Comparison of ENCODE assay signal across 12 cellular contexts in genomic region chr13:58434943-58435342, GRCh38.
DNase-seq lines count a peak whose midpoint lies in the region; ATAC-seq and TF ChIP-seq lines count a peak whose summit lies in the region.
"Had no signal": no experiment of that assay in that cellular context is flagged by ENCODE, and none has a peak within 500 bp of the region (broad histone marks: within the 10 kb centered on the region; RNA-seq: fewer than 3 reads in every experiment).

No MANE protein-coding gene starts in this region.

- no peaks in the 10 kb centered on the region for H3K79me2 ChIP-seq in GM23338 (replicated peaks; ENCODE audit: insufficient read depth)
- H3K79me2 ChIP-seq in OCI-LY3 (ENCODE audit: low read length) = no peaks in the 10 kb centered on the region

- H3K4me2 ChIP-seq in GM23338 = no peak overlapping the region
- no peak overlapping the region for H3K4me2 ChIP-seq in OCI-LY3 (ENCODE audit: low read length)

- H3K27ac Mint-ChIP-seq in GM23338 (no peak overlapping the region), neural crest cell (ENCODE audit: unreplicated experiment) (peak overlapping the region; percentile 89)
- H3K27ac Mint-ChIP-seq: B cell; CD4-positive, alpha-beta memory T cell had no signal

- H3K4me1 ChIP-seq in GM23338 (ENCODE audit: insufficient read depth) (no peaks in the 10 kb centered on the region), OCI-LY3 (ENCODE audit: low read length) (peaks cover 16% of the 10 kb centered on the region; the same call in 1 of the 2 replicates), esophagus squamous epithelium (no peaks in the 10 kb centered on the region)

- H3K27ac ChIP-seq in GM23338 (ENCODE audit: low read depth) = no peak overlapping the region
- no peak overlapping the region for H3K27ac ChIP-seq in OCI-LY3 (ENCODE audit: low read length)
- H3K27ac ChIP-seq in esophagus squamous epithelium = no peak overlapping the region

- H4K20me1 ChIP-seq in GM23338 (replicated peaks; ENCODE audit: insufficient read depth) = no peaks in the 10 kb centered on the region
- H4K20me1 ChIP-seq in OCI-LY3 (ENCODE audit: insufficient read depth, low read length) = no peaks in the 10 kb centered on the region

- H3K4me1 Mint-ChIP-seq in GM23338 (no peaks in the 10 kb centered on the region), neural crest cell (peaks cover 10% of the 10 kb centered on the region)
- H3K4me1 Mint-ChIP-seq: B cell; CD4-positive, alpha-beta memory T cell had no signal

- WGBS in esophagus squamous epithelium, 2 donors = 57 to 77% methylated on average over 4 of the region's 4 CpGs

- intact Hi-C loops in esophagus squamous epithelium (cut with DNase I) = no loop called here

- TF ChIP-seq CTCF in GM23338 (conservative IDR thresholded peaks at IDR 0.05; ENCODE audit: low read depth in 2 of 2) = no peak
- no peak for TF ChIP-seq CTCF in OCI-LY3 (IDR thresholded peaks at IDR 0.05; ENCODE audit: low read depth, low read length)
- no peak for TF ChIP-seq CTCF in neural crest cell (conservative IDR thresholded peaks at IDR 0.05)
- TF ChIP-seq CTCF in esophagus squamous epithelium (IDR thresholded peaks at IDR 0.05) = no peak

- no peak for TF ChIP-seq POLR2A in esophagus squamous epithelium (IDR thresholded peaks at IDR 0.05)

- H3K9me3 ChIP-seq in OCI-LY3 (ENCODE audit: insufficient read depth, low read length) = peaks cover 12% of the 10 kb centered on the region; the same call in 1 of the 2 replicates
- H3K9me3 ChIP-seq in esophagus squamous epithelium = no peaks in the 10 kb centered on the region

- H2AFZ ChIP-seq in GM23338 (peak overlapping the region; percentile 79), OCI-LY3 (ENCODE audit: low read depth, low read length) (peak overlapping the region; percentile 63)

- no peak overlapping the region for H3K4me3 Mint-ChIP-seq in GM23338
- no peak overlapping the region for H3K4me3 Mint-ChIP-seq in neural crest cell
- H3K4me3 Mint-ChIP-seq: B cell; CD4-positive, alpha-beta memory T cell had no signal

- H3K9me2 ChIP-seq in GM23338 (ENCODE audit: insufficient read depth) = no peaks in the 10 kb centered on the region

- H3K9me3 Mint-ChIP-seq in GM23338 (peaks cover 7% of the 10 kb centered on the region), neural crest cell (peaks cover 7% of the 10 kb centered on the region)

- H3K36me3 ChIP-seq in GM23338 (ENCODE audit: insufficient read depth) = no peaks in the 10 kb centered on the region; the same call in 1 of the 2 replicates
- H3K36me3 ChIP-seq in OCI-LY3 (replicated peaks; ENCODE audit: low read depth, low read length) = peaks cover 3% of the 10 kb centered on the region
- H3K36me3 ChIP-seq in esophagus squamous epithelium = no peaks in the 10 kb centered on the region

- DNase-seq in GM23338 (ENCODE audit: low spot score) = no peak
- peak; percentile 3 for DNase-seq in iPS-NIHi11 (ENCODE audit: low spot score)
- peak; percentile 3 for DNase-seq in neural crest cell (ENCODE audit: low read depth, low spot score)
- DNase-seq in NCI-H510A (lab: John Stamatoyannopoulos, UW) = no peak
- DNase-seq in esophagus squamous epithelium (lab: John Stamatoyannopoulos, UW) = no peak
- DNase-seq: C1 segment of cervical spinal cord; CD4-positive, alpha-beta memory T cell; DMS79 had no signal

- ATAC-seq in GM23338 = no peak; the same call in 2 of the 3 replicates
- ATAC-seq in GM19452 (IDR thresholded peaks at IDR 0.05; ENCODE audit: unreplicated experiment) = no peak
- ATAC-seq: HCT116 had no signal

- no peaks in the 10 kb centered on the region for H3K27me3 Mint-ChIP-seq in GM23338 (ENCODE audit: insufficient read depth, low read depth, poor library complexity)
- no peaks in the 10 kb centered on the region for H3K27me3 Mint-ChIP-seq in neural crest cell (ENCODE audit: low read depth)
- H3K27me3 Mint-ChIP-seq: B cell; CD4-positive, alpha-beta memory T cell had no signal

- H3K36me3 Mint-ChIP-seq in GM23338 (ENCODE audit: low read depth) = peaks cover 8% of the 10 kb centered on the region; the same call in 2 of the 3 replicates
- peaks cover 8% of the 10 kb centered on the region for H3K36me3 Mint-ChIP-seq in neural crest cell (ENCODE audit: low read depth)
- H3K36me3 Mint-ChIP-seq: CD4-positive, alpha-beta memory T cell had no signal

- H3K27me3 ChIP-seq in GM23338 (ENCODE audit: insufficient read depth) (no peaks in the 10 kb centered on the region), OCI-LY3 (ENCODE audit: low read depth, low read length) (no peaks in the 10 kb centered on the region), esophagus squamous epithelium (no peaks in the 10 kb centered on the region)

- H3K4me3 ChIP-seq in GM23338 (no peak overlapping the region), OCI-LY3 (ENCODE audit: low read length) (no peak overlapping the region), esophagus squamous epithelium (no peak overlapping the region)

- no peaks in the 10 kb centered on the region for H3F3A ChIP-seq in GM23338 (replicated peaks; ENCODE audit: low read depth)

- no peak overlapping the region for H3K9ac ChIP-seq in OCI-LY3 (ENCODE audit: low read length)

TF ChIP-seq in GM23338, 12 proteins besides CTCF, POLR2A, EP300 and RAD21:
- TF ChIP-seq ZNF331 (CRISPR knock-in tag; IDR thresholded peaks at IDR 0.05; ENCODE audit: low read depth) (no peak), ETS1 (IDR thresholded peaks at IDR 0.05) (no peak), POLR2AphosphoS5 (IDR thresholded peaks at IDR 0.05; ENCODE audit: low read depth) (no peak), REST (IDR thresholded peaks at IDR 0.05; ENCODE audit: unreplicated experiment) (no peak), EZH2phosphoT487 (IDR thresholded peaks at IDR 0.05; ENCODE audit: unreplicated experiment) (no peak), JUNB (IDR thresholded peaks at IDR 0.05; ENCODE audit: unreplicated experiment) (no peak), NANOG (IDR thresholded peaks at IDR 0.05; ENCODE audit: borderline replicate concordance) (no peak), ZNF114 (CRISPR knock-in tag; IDR thresholded peaks at IDR 0.05) (no peak), STAT1 (IDR thresholded peaks at IDR 0.05; ENCODE audit: unreplicated experiment) (no peak), EZH2 (IDR thresholded peaks at IDR 0.05; ENCODE audit: low read depth, unreplicated experiment) (no peak)

Comparison
In these comparisons a context has a peak if more than half of its experiments do, and no peak if none do; other contexts are left out.
1. DNase-seq: peak in iPS-NIHi11 (single experiment) and neural crest cell (single experiment); none in GM23338 (single experiment), NCI-H510A (single experiment) and esophagus squamous epithelium (single experiment).